ENCODE assay signal across 8 cellular contexts in genomic region chr6:84461461-84461860, GRCh38.
"Had no signal": no experiment of that assay in that cellular context is flagged by ENCODE, and none has a peak within 500 bp of the region (broad histone marks: within the 10 kb centered on the region; RNA-seq: fewer than 3 reads in every experiment).

No MANE protein-coding gene starts in this region.

- DNase-seq: GDM1, GF-D8 had no signal

- H3K4me3 ChIP-seq: GM12878 had no signal

- ATAC-seq: GM12878 had no signal

- FAIRE-seq: G401.6, GM12878, GM12891, GM12892, GM18507, GM19239 had no signal
